In the genomic region with DNA sequence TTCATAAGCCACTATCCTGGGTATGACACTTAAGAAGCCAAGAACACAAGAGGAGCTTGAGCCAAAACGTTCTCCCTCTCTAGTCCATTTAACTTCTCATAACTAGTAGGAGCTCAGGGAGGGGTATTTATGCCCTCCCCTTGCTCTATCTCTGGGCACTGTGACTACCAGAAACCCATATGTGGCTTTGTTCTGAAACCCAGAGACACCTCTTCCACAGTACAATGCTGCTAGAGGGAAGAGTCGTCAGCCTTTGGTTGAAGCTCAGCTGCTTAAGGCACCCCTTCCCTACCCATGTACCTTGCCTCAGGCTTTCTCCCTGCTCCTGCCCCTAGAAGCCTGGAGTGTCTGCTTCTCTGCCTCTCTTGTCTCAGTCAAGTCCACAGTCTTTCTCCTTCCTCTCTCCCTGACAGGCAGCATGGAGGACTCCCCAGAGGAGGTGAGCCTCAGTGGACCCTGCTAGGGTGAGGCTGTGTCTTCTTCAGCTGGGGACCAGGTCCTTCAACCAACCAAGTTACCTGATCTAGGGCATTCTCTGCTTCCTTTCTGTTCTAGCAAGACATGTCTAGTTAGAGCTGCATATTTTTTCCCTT, we compare ENCODE assay signal across 1 cellular context.
TF ChIP-seq lines count a peak whose summit lies in the region.

No MANE protein-coding gene starts in this region.

TF ChIP-seq in IMR-90, 13 proteins besides CTCF, POLR2A, EP300 and RAD21:
- TF ChIP-seq MAFK (IDR thresholded peaks at IDR 0.05; ENCODE audit: low read depth, low read length) (no peak), MXI1 (IDR thresholded peaks at IDR 0.05; ENCODE audit: borderline replicate concordance, low read depth, low read length) (no peak), CEBPB (IDR thresholded peaks at IDR 0.05; ENCODE audit: low read depth, low read length) (no peak), FOS (IDR thresholded peaks at IDR 0.05; ENCODE audit: low read depth, low read length) (no peak), RFX5 (IDR thresholded peaks at IDR 0.05; ENCODE audit: low read depth, low read length) (no peak), NFE2L2 (IDR thresholded peaks at IDR 0.05; ENCODE audit: low read depth, low read length) (no peak), RCOR1 (IDR thresholded peaks at IDR 0.05; ENCODE audit: insufficient replicate concordance, low read length) (no peak), MAZ (IDR thresholded peaks at IDR 0.05; ENCODE audit: borderline replicate concordance, low read depth, low read length) (no peak), SMC3 (IDR thresholded peaks at IDR 0.05; ENCODE audit: low read depth, low read length) (no peak), CHD1 (IDR thresholded peaks at IDR 0.05; ENCODE audit: low read depth, low read length) (no peak), BHLHE40 (IDR thresholded peaks at IDR 0.05; ENCODE audit: low read depth, low read length) (no peak)
- TF ChIP-seq, protein P1, sequence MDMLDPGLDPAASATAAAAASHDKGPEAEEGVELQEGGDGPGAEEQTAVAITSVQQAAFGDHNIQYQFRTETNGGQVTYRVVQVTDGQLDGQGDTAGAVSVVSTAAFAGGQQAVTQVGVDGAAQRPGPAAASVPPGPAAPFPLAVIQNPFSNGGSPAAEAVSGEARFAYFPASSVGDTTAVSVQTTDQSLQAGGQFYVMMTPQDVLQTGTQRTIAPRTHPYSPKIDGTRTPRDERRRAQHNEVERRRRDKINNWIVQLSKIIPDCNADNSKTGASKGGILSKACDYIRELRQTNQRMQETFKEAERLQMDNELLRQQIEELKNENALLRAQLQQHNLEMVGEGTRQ (IDR thresholded peaks at IDR 0.05; ENCODE audit: low read depth, low read length), result no peak
- TF ChIP-seq, protein P2, sequence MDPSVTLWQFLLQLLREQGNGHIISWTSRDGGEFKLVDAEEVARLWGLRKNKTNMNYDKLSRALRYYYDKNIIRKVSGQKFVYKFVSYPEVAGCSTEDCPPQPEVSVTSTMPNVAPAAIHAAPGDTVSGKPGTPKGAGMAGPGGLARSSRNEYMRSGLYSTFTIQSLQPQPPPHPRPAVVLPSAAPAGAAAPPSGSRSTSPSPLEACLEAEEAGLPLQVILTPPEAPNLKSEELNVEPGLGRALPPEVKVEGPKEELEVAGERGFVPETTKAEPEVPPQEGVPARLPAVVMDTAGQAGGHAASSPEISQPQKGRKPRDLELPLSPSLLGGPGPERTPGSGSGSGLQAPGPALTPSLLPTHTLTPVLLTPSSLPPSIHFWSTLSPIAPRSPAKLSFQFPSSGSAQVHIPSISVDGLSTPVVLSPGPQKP (IDR thresholded peaks at IDR 0.05; ENCODE audit: borderline replicate concordance, low read depth, low read length), result no peak
